1 cellular context compared by ENCODE assay signal in the genomic region with DNA sequence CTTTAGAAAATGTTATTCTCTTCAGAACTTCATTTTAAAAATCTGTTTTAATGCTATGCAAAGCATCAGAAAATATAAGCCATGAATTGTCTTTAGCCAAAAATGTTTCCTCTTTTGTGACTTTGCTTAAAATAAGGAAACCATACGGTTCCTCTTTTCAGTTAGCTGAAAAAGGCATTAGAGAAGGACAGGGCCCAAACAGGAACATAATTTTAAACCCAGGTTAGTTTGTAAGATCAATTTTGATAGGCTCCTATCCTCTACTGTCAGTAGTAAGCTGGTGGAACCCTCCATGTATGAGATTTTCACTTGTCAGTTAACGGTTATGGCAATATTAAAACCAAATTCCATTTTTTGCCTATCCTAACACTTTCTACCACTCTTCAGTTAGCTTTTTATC.
TF ChIP-seq lines count a peak whose summit lies in the region.

No MANE protein-coding gene starts in this region.

TF ChIP-seq in SK-N-SH, 30 proteins besides CTCF, POLR2A, EP300 and RAD21 (continued from another document):
- TF ChIP-seq, protein P1, sequence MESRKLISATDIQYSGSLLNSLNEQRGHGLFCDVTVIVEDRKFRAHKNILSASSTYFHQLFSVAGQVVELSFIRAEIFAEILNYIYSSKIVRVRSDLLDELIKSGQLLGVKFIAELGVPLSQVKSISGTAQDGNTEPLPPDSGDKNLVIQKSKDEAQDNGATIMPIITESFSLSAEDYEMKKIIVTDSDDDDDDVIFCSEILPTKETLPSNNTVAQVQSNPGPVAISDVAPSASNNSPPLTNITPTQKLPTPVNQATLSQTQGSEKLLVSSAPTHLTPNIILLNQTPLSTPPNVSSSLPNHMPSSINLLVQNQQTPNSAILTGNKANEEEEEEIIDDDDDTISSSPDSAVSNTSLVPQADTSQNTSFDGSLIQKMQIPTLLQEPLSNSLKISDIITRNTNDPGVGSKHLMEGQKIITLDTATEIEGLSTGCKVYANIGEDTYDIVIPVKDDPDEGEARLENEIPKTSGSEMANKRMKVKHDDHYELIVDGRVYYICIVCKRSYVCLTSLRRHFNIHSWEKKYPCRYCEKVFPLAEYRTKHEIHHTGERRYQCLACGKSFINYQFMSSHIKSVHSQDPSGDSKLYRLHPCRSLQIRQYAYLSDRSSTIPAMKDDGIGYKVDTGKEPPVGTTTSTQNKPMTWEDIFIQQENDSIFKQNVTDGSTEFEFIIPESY (IDR thresholded peaks at IDR 0.05; ENCODE audit: borderline replicate concordance, low read depth) = no peak
- TF ChIP-seq USF1 (IDR thresholded peaks at IDR 0.05; ENCODE audit: borderline replicate concordance, low read depth) (no peak), ELF1 (IDR thresholded peaks at IDR 0.05) (no peak)
